28 cellular contexts compared by ENCODE assay signal in genomic region chr7:17320642-17321041, GRCh38. TPM values are rescaled to one million over a fixed set of nuclear protein-coding genes. Genes with fewer than 3 reads are reported as not detected.
DNase-seq lines count a peak whose midpoint lies in the region; ATAC-seq and TF ChIP-seq lines count a peak whose summit lies in the region.
"Had no signal": no experiment of that assay in that cellular context is flagged by ENCODE, and none has a peak within 500 bp of the region (broad histone marks: within the 10 kb centered on the region; RNA-seq: fewer than 3 reads in every experiment).

No MANE protein-coding gene starts in this region.

- ATAC-seq in RWPE2 (ENCODE audit: low read depth), result no peak
- ATAC-seq in HG03159 (IDR thresholded peaks at IDR 0.05; ENCODE audit: unreplicated experiment), result no peak
- ATAC-seq: esophagus mucosa; stimulated activated memory B cell treated with anti-CD40 and anti-IgM and Interleukin-4, amounts not matched to agents 10 μg/mL and 1 μg/mL and 100 μg/mL, for 72 hours had no signal

- TF ChIP-seq CTCF in Calu3 (IDR thresholded peaks at IDR 0.05; ENCODE audit: unreplicated experiment) (no peak), RWPE2 (IDR thresholded peaks at IDR 0.05; ENCODE audit: poor library complexity, severe bottlenecking) (no peak), fibroblast of lung (conservative IDR thresholded peaks at IDR 0.05 in 1 of 2, IDR thresholded peaks at IDR 0.05 in 1 of 2; ENCODE audit: low read depth in 1 of 2, low read length in 2 of 2) (no peak), mesothelial cell of epicardium (IDR thresholded peaks at IDR 0.05; ENCODE audit: unreplicated experiment) (no peak), nephron progenitor cell (IDR thresholded peaks at IDR 0.05) (no peak)

- CTCF ChIA-PET in Calu3 (lab: Charles Lee), result interaction anchor here (0.7 to 1.2 kb wide), 3 partner anchors 7 to 503 kb away, joined by 3 to 4 read pairs (median 3); no protein-coding TSS in a partner anchor

- DNase-seq in Calu3 (no peak), RWPE2 (ENCODE audit: low spot score) (no peak), fibroblast of lung (ENCODE audit: low read depth in 2 of 2) (peak in 1 of 2 donors; percentile 27), mesothelial cell of epicardium (ENCODE audit: low spot score in 2 of 2, unreplicated experiment in 2 of 2) (no peak), NCI-H446 (lab: John Stamatoyannopoulos, UW) (no peak), nephron progenitor cell (no peak), dedifferentiated amniotic fluid mesenchymal stem cell (ENCODE audit: extremely low spot score) (no peak)
- DNase-seq: activated B cell treated with CpG ODN at 0.5 μM for 24 hours; COR-L47; DMS79 treated with DMSO at 0.1 percent for 48 hours; effector CD8-positive, alpha-beta T cell; H9; naive B cell; NCI-H1092 treated with DMSO at 0.1 percent for 48 hours; NCI-H2029; NCI-H2227 treated with DMSO at 0.1 percent for 48 hours; NCI-H748 treated with DMSO at 0.1 percent for 48 hours; retina; spleen; stimulated activated CD4-positive, alpha-beta T cell treated with anti-CD3 and anti-CD28 coated beads, Interleukin-2, amount 100 ng/mL, for 48 hours; T-helper 9 cell had no signal

- no TSS peak for BruUV-seq in Calu3 (replicated peaks; lab: Mats Ljungman, UMichigan)

- H3K27ac Mint-ChIP-seq in Calu3 (ENCODE audit: unreplicated experiment) (peak overlapping the region; percentile 93), mesothelial cell of epicardium (peak overlapping the region; percentile 43), nephron progenitor cell (no peak overlapping the region)
- H3K27ac Mint-ChIP-seq: activated B cell treated with CpG ODN at 0.5 μM for 24 hours; activated naive CD8-positive, alpha-beta T cell; H9; memory B cell; stimulated activated memory B cell treated with anti-CD40 and anti-IgM and Interleukin-4, amounts not matched to agents 10 μg/mL and 1 μg/mL and 100 μg/mL, for 72 hours had no signal

- H3K4me1 Mint-ChIP-seq in Calu3 (ENCODE audit: low read depth, unreplicated experiment) (peaks cover 69% of the 10 kb centered on the region), mesothelial cell of epicardium (peaks cover 25% of the 10 kb centered on the region), nephron progenitor cell (no peaks in the 10 kb centered on the region)
- H3K4me1 Mint-ChIP-seq: activated B cell treated with CpG ODN at 0.5 μM for 24 hours had no signal

- no peak overlapping the region for H3K9ac ChIP-seq in fibroblast of lung (ENCODE audit: insufficient read depth, low read length)
- H3K9ac ChIP-seq: BLaER1 had no signal

- no peaks in the 10 kb centered on the region for H4K20me1 ChIP-seq in fibroblast of lung (ENCODE audit: control insufficient read depth, extremely low read depth, insufficient read depth, low read length)
- H4K20me1 ChIP-seq: BLaER1 had no signal

- peaks cover 24% of the 10 kb centered on the region for H3K79me2 ChIP-seq in fibroblast of lung (ENCODE audit: control insufficient read depth, insufficient read depth, low read length)

- H3K27me3 Mint-ChIP-seq in Calu3 (ENCODE audit: unreplicated experiment), result no peaks in the 10 kb centered on the region
- no peaks in the 10 kb centered on the region for H3K27me3 Mint-ChIP-seq in mesothelial cell of epicardium (ENCODE audit: low read depth)
- H3K27me3 Mint-ChIP-seq in nephron progenitor cell (ENCODE audit: low read depth, poor library complexity), result no peaks in the 10 kb centered on the region
- H3K27me3 Mint-ChIP-seq: activated B cell treated with CpG ODN at 0.5 μM for 24 hours; activated naive CD8-positive, alpha-beta T cell; memory B cell; naive B cell; stimulated activated memory B cell treated with anti-CD40 and anti-IgM and Interleukin-4, amounts not matched to agents 10 μg/mL and 1 μg/mL and 100 μg/mL, for 72 hours had no signal

- H3K27ac ChIP-seq in RWPE2 (ENCODE audit: poor library complexity, severe bottlenecking), result peak overlapping the region; percentile 5
- H3K27ac ChIP-seq in fibroblast of lung (ENCODE audit: insufficient read depth, low read length), result no peak overlapping the region
- H3K27ac ChIP-seq: BLaER1, spleen, suprapubic skin had no signal

- no peaks in the 10 kb centered on the region for H3K9me3 Mint-ChIP-seq in Calu3 (ENCODE audit: low read depth, unreplicated experiment)
- H3K9me3 Mint-ChIP-seq in mesothelial cell of epicardium, result no peaks in the 10 kb centered on the region
- H3K9me3 Mint-ChIP-seq in nephron progenitor cell, result no peaks in the 10 kb centered on the region
- H3K9me3 Mint-ChIP-seq: activated B cell treated with CpG ODN at 0.5 μM for 24 hours; H9; memory B cell; naive B cell; stimulated activated memory B cell treated with anti-CD40 and anti-IgM and Interleukin-4, amounts not matched to agents 10 μg/mL and 1 μg/mL and 100 μg/mL, for 72 hours had no signal

- H3K36me3 ChIP-seq in RWPE2 (ENCODE audit: low read depth) (peaks cover 55% of the 10 kb centered on the region), fibroblast of lung (ENCODE audit: control insufficient read depth, insufficient read depth, low read length) (peaks cover 2% of the 10 kb centered on the region)
- H3K36me3 ChIP-seq: BLaER1 had no signal

- H3K4me3 ChIP-seq in RWPE2 (ENCODE audit: severe bottlenecking), result no peak overlapping the region
- no peak overlapping the region for H3K4me3 ChIP-seq in fibroblast of lung (replicated peaks in 1 of 4; ENCODE audit: control extremely low read depth in 1 of 4, insufficient read depth in 1 of 4, low read depth in 3 of 4, low read length in 4 of 4)
- H3K4me3 ChIP-seq: BLaER1, spleen, suprapubic skin had no signal

- H3K27me3 ChIP-seq in RWPE2 (ENCODE audit: insufficient read depth, poor library complexity, severe bottlenecking) (no peaks in the 10 kb centered on the region), fibroblast of lung (ENCODE audit: control insufficient read depth, insufficient read depth, low read length) (no peaks in the 10 kb centered on the region)
- H3K27me3 ChIP-seq: BLaER1, spleen, suprapubic skin had no signal

- intact Hi-C loops in Calu3 (cut with micrococcal nuclease; ENCODE audit: unreplicated experiment), result no loop called here

- H2AFZ ChIP-seq in fibroblast of lung (ENCODE audit: low read length), result no peak overlapping the region

- peak overlapping the region; percentile 6 for H3K4me2 ChIP-seq in fibroblast of lung (ENCODE audit: extremely low read depth, insufficient read depth, low read length)
- H3K4me2 ChIP-seq: BLaER1 had no signal

- H3K4me3 Mint-ChIP-seq in Calu3 (ENCODE audit: low read depth, unreplicated experiment) (peak overlapping the region; percentile 2), mesothelial cell of epicardium (no peak overlapping the region), nephron progenitor cell (no peak overlapping the region)
- H3K4me3 Mint-ChIP-seq: activated B cell treated with CpG ODN at 0.5 μM for 24 hours; activated naive CD8-positive, alpha-beta T cell; H9; memory B cell; naive B cell; stimulated activated memory B cell treated with anti-CD40 and anti-IgM and Interleukin-4, amounts not matched to agents 10 μg/mL and 1 μg/mL and 100 μg/mL, for 72 hours had no signal

- H3K9me3 ChIP-seq in RWPE2 (ENCODE audit: severe bottlenecking), result no peaks in the 10 kb centered on the region
- H3K9me3 ChIP-seq in fibroblast of lung (ENCODE audit: control insufficient read depth, insufficient read depth, low read depth, low read length), result no peaks in the 10 kb centered on the region
- H3K9me3 ChIP-seq: BLaER1, spleen, suprapubic skin had no signal

- H3K36me3 Mint-ChIP-seq in Calu3 (ENCODE audit: insufficient read depth, unreplicated experiment) (peaks cover 91% of the 10 kb centered on the region), mesothelial cell of epicardium (peaks cover 15% of the 10 kb centered on the region), nephron progenitor cell (ENCODE audit: low read depth) (no peaks in the 10 kb centered on the region)

- H3K4me1 ChIP-seq in RWPE2 (ENCODE audit: insufficient read depth, poor library complexity, severe bottlenecking) (peaks cover 36% of the 10 kb centered on the region), fibroblast of lung (ENCODE audit: control insufficient read depth, extremely low read depth, insufficient read depth, low read length) (peaks cover 2% of the 10 kb centered on the region)
- H3K4me1 ChIP-seq: BLaER1 had no signal

RNA-seq across cellular contexts. Expression of gene AHR, which starts 22.2 kb away (rescaled TPM):
- total RNA-seq in Calu3 (2022), result 280 and 288 TPM in 2 replicates
- total RNA-seq in fibroblast of lung, result 63.4 and 84.4 TPM in 2 replicates
- 10.2 and 15.4 TPM in 2 replicates for polyA plus RNA-seq in fibroblast of lung
- polyA plus RNA-seq in fibroblast of lung (2012), result 18.7 and 31.5 TPM in 2 replicates
- polyA minus RNA-seq in fibroblast of lung (ENCODE audit: low replicate concordance), result 32.3 and 60.6 TPM in 2 replicates
- total RNA-seq in mesothelial cell of epicardium, result 45.6 to 49.7 TPM (median 48.0 TPM) in 3 replicates
